Comparison of ENCODE assay signal across 18 cellular contexts in genomic region chr7:24133691-24134090, GRCh38.
DNase-seq lines count a peak whose midpoint lies in the region; ATAC-seq and TF ChIP-seq lines count a peak whose summit lies in the region.
"Had no signal": no experiment of that assay in that cellular context is flagged by ENCODE, and none has a peak within 500 bp of the region (broad histone marks: within the 10 kb centered on the region; RNA-seq: fewer than 3 reads in every experiment).

No MANE protein-coding gene starts in this region.

- no peaks in the 10 kb centered on the region for H3K36me3 ChIP-seq in CD8-positive, alpha-beta T cell (ENCODE audit: insufficient read depth, low read length)
- H3K36me3 ChIP-seq: adrenal gland, gastroesophageal sphincter had no signal

- ATAC-seq in GM21576 (IDR thresholded peaks at IDR 0.05; ENCODE audit: unreplicated experiment) (peak; percentile 39), HG03378 (IDR thresholded peaks at IDR 0.05; ENCODE audit: unreplicated experiment) (peak; percentile 36)
- peak; percentile 61 for ATAC-seq in stimulated activated memory B cell treated with anti-CD40 and anti-IgM and Interleukin-4, amounts not matched to agents 10 μg/mL and 1 μg/mL and 100 μg/mL, for 72 hours
- no peak for ATAC-seq in CD8-positive, alpha-beta T cell
- ATAC-seq: gastroesophageal sphincter, left lobe of liver had no signal

- intact Hi-C loops in CD8-positive, alpha-beta T cell (cut with DNase I, micrococcal nuclease), result no loop called here

- no peaks in the 10 kb centered on the region for H3K36me3 Mint-ChIP-seq in stimulated activated memory B cell treated with anti-CD40 and anti-IgM and Interleukin-4, amounts not matched to agents 10 μg/mL and 1 μg/mL and 100 μg/mL, for 72 hours
- no peaks in the 10 kb centered on the region for H3K36me3 Mint-ChIP-seq in CD8-positive, alpha-beta T cell

- H3K4me3 ChIP-seq in CD8-positive, alpha-beta T cell (ENCODE audit: low read depth, low read length), result no peak overlapping the region
- H3K4me3 ChIP-seq: adrenal gland, dorsolateral prefrontal cortex, gastroesophageal sphincter had no signal

- TF ChIP-seq CTCF in CD8-positive, alpha-beta T cell (IDR thresholded peaks at IDR 0.05), result no peak

- no peaks in the 10 kb centered on the region for H3K27me3 ChIP-seq in CD8-positive, alpha-beta T cell (ENCODE audit: insufficient read depth, low read length)
- H3K27me3 ChIP-seq: adrenal gland, gastroesophageal sphincter had no signal

- H3K27ac Mint-ChIP-seq in stimulated activated memory B cell treated with anti-CD40 and anti-IgM and Interleukin-4, amounts not matched to agents 10 μg/mL and 1 μg/mL and 100 μg/mL, for 72 hours, result no peak overlapping the region
- H3K27ac Mint-ChIP-seq in CD8-positive, alpha-beta T cell, result no peak overlapping the region
- H3K27ac Mint-ChIP-seq: stimulated activated naive CD8-positive, alpha-beta T cell treated with anti-CD3 and anti-CD28 coated beads, Interleukin-15, Interleukin-2, amounts not matched to agents 100 ng/mL and 50 ng/mL, for 24 hours had no signal

- H3K27me3 Mint-ChIP-seq in stimulated activated memory B cell treated with anti-CD40 and anti-IgM and Interleukin-4, amounts not matched to agents 10 μg/mL and 1 μg/mL and 100 μg/mL, for 72 hours, result no peaks in the 10 kb centered on the region
- H3K27me3 Mint-ChIP-seq in CD8-positive, alpha-beta T cell (ENCODE audit: low read depth), result peaks cover 4% of the 10 kb centered on the region

- no peak overlapping the region for H3K4me3 Mint-ChIP-seq in stimulated activated memory B cell treated with anti-CD40 and anti-IgM and Interleukin-4, amounts not matched to agents 10 μg/mL and 1 μg/mL and 100 μg/mL, for 72 hours
- H3K4me3 Mint-ChIP-seq in CD8-positive, alpha-beta T cell, result no peak overlapping the region
- H3K4me3 Mint-ChIP-seq: stimulated activated naive CD8-positive, alpha-beta T cell treated with anti-CD3 and anti-CD28 coated beads, Interleukin-15, Interleukin-2, amounts not matched to agents 100 ng/mL and 50 ng/mL, for 24 hours had no signal

- H3K4me1 Mint-ChIP-seq in stimulated activated memory B cell treated with anti-CD40 and anti-IgM and Interleukin-4, amounts not matched to agents 10 μg/mL and 1 μg/mL and 100 μg/mL, for 72 hours, result peaks cover 15% of the 10 kb centered on the region
- no peaks in the 10 kb centered on the region for H3K4me1 Mint-ChIP-seq in CD8-positive, alpha-beta T cell (ENCODE audit: low read depth)

- DNase-seq in stimulated activated CD4-positive, alpha-beta T cell treated with anti-CD3 and anti-CD28 coated beads, Interleukin-15, amount 100 ng/mL, for 24 hours, result peak; percentile 3
- DNase-seq in stimulated activated CD4-positive, alpha-beta T cell treated with anti-CD3 and anti-CD28 coated beads, Interleukin-4, amount 100 ng/mL, for 4 hours, result no peak
- DNase-seq in kidney glomerular epithelial cell (lab: John Stamatoyannopoulos, UW), result no peak
- no peak for DNase-seq in CD8-positive, alpha-beta T cell
- no peak for DNase-seq in hippocampal formation (lab: John Stamatoyannopoulos, UW)
- DNase-seq: activated CD4-positive, CD25-positive, alpha-beta regulatory T cell treated with anti-CD3 and anti-CD28 coated beads, Interleukin-2, amount 50 U/mL, for 72 hours; adrenal gland; dorsolateral prefrontal cortex; NCI-H146; NCI-H82; SK-N-SH; T1000 had no signal

- CTCF ChIA-PET in CD8-positive, alpha-beta T cell (lab: Charles Lee), result no interaction called here

- no peaks in the 10 kb centered on the region for H3K9me3 Mint-ChIP-seq in stimulated activated memory B cell treated with anti-CD40 and anti-IgM and Interleukin-4, amounts not matched to agents 10 μg/mL and 1 μg/mL and 100 μg/mL, for 72 hours
- no peaks in the 10 kb centered on the region for H3K9me3 Mint-ChIP-seq in CD8-positive, alpha-beta T cell
- H3K9me3 Mint-ChIP-seq: stimulated activated naive CD8-positive, alpha-beta T cell treated with anti-CD3 and anti-CD28 coated beads, Interleukin-15, Interleukin-2, amounts not matched to agents 100 ng/mL and 50 ng/mL, for 24 hours had no signal

- no peak overlapping the region for H3K27ac ChIP-seq in CD8-positive, alpha-beta T cell (ENCODE audit: low read depth, low read length)
- H3K27ac ChIP-seq: adrenal gland, dorsolateral prefrontal cortex, gastroesophageal sphincter had no signal

- H3K4me1 ChIP-seq in CD8-positive, alpha-beta T cell (ENCODE audit: insufficient read depth, low read length), result no peaks in the 10 kb centered on the region
- H3K4me1 ChIP-seq: adrenal gland, gastroesophageal sphincter had no signal

- POLR2A ChIA-PET in CD8-positive, alpha-beta T cell (lab: Charles Lee), result no interaction called here

- H3K9me3 ChIP-seq in CD8-positive, alpha-beta T cell (ENCODE audit: low read length), result no peaks in the 10 kb centered on the region
- H3K9me3 ChIP-seq: adrenal gland, gastroesophageal sphincter, SK-N-SH had no signal
